Comparison of ENCODE assay signal across 17 cellular contexts in the genomic region with DNA sequence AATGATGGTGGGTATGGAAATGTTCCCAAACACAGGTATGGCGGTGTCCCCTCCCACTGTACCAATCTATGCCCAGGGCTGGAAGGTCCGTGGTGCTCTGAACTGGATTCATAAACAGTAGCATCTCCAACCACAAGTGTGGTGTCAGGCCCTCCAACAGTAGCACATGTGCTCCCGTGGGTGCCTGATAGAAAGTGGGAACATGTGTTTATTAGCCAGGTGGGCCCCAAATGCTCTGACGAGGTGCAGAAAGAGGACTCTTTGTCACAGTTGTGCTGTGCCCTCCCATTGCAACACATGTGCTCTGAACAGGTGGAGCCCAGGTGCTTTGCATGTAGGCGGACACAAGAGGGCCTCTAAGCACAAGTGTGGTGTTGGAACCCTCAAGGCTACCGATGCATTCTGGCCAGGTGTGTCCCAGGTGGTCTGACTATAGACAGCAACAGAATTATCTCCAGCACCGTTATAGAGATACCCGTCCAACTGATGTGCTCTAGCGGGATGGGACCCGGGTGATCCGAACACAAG.
DNase-seq lines count a peak whose midpoint lies in the region; ATAC-seq and TF ChIP-seq lines count a peak whose summit lies in the region.
"Had no signal": no experiment of that assay in that cellular context is flagged by ENCODE, and none has a peak within 500 bp of the region (broad histone marks: within the 10 kb centered on the region; RNA-seq: fewer than 3 reads in every experiment).

No MANE protein-coding gene starts in this region.

- DNase-seq in D341Med (ENCODE audit: low spot score) (peak; percentile 41), NCI-H69 (lab: John Stamatoyannopoulos, UW) (peak; percentile 47), endothelial cell (ENCODE audit: low spot score) (no peak), suprapubic skin (ENCODE audit: low spot score in 2 of 2) (no peak)
- DNase-seq in activated CD4-positive, alpha-beta T cell treated with anti-CD3 and anti-CD28 coated beads, Interleukin-2, amount 50 U/mL, for 4 hours: no peak
- DNase-seq: amygdala; glutamatergic neuron; GOT3; IMR-90; NCI-H1694 treated with DMSO at 0.1 percent for 48 hours; NK-92 treated with Interleukin-12 subunit alpha and Interleukin-12 subunit beta, amount 100 ng/mL, for 24 hours; stimulated activated CD4-positive, alpha-beta T cell treated with anti-CD3 and anti-CD28 coated beads, Interleukin-4, amount 100 ng/mL, for 24 hours; transverse colon had no signal

- H3K4me1 Mint-ChIP-seq in endothelial cell (ENCODE audit: unreplicated experiment): peaks cover 10% of the 10 kb centered on the region
- H3K4me1 Mint-ChIP-seq: mesothelial cell of epicardium had no signal

- no peak for TF ChIP-seq EP300 in suprapubic skin (IDR thresholded peaks at IDR 0.05)

- no peak overlapping the region for H3K4me3 ChIP-seq in suprapubic skin
- H3K4me3 ChIP-seq: transverse colon had no signal

- H3K4me3 Mint-ChIP-seq in endothelial cell (ENCODE audit: unreplicated experiment): no peak overlapping the region
- H3K4me3 Mint-ChIP-seq: mesothelial cell of epicardium had no signal

- no peak overlapping the region for H3K27ac ChIP-seq in 22Rv1
- no peak overlapping the region for H3K27ac ChIP-seq in suprapubic skin
- H3K27ac ChIP-seq: transverse colon had no signal

- peaks cover 7% of the 10 kb centered on the region for H3K27me3 Mint-ChIP-seq in endothelial cell (ENCODE audit: unreplicated experiment)

- H3K36me3 ChIP-seq in suprapubic skin: no peaks in the 10 kb centered on the region
- H3K36me3 ChIP-seq: transverse colon had no signal

- peaks cover 36% of the 10 kb centered on the region for H3K36me3 Mint-ChIP-seq in endothelial cell (ENCODE audit: low read depth, unreplicated experiment)
- H3K36me3 Mint-ChIP-seq: mesothelial cell of epicardium had no signal

- ATAC-seq in HG03571 (IDR thresholded peaks at IDR 0.05; ENCODE audit: unreplicated experiment): no peak
- ATAC-seq in GM19455 (IDR thresholded peaks at IDR 0.05; ENCODE audit: unreplicated experiment): no peak

- 90% methylated on average over 9 of the region's 11 CpGs for WGBS in suprapubic skin

- no peaks in the 10 kb centered on the region for H3K9me3 Mint-ChIP-seq in endothelial cell (ENCODE audit: unreplicated experiment)

- TF ChIP-seq CTCF in 22Rv1 (IDR thresholded peaks at IDR 0.05): 0 out of 2 replicates have a peak, but pooled peaks have one; percentile 8
- TF ChIP-seq CTCF in endothelial cell (IDR thresholded peaks at IDR 0.05; ENCODE audit: unreplicated experiment): no peak
- TF ChIP-seq CTCF in suprapubic skin (IDR thresholded peaks at IDR 0.05): no peak

- no peaks in the 10 kb centered on the region for H3K9me3 ChIP-seq in suprapubic skin
- H3K9me3 ChIP-seq: transverse colon had no signal

- no peak for TF ChIP-seq POLR2A in suprapubic skin (IDR thresholded peaks at IDR 0.05)

- H3K27ac Mint-ChIP-seq in endothelial cell (ENCODE audit: unreplicated experiment): peak overlapping the region; percentile 10
- H3K27ac Mint-ChIP-seq: mesothelial cell of epicardium had no signal

- H3K4me1 ChIP-seq in suprapubic skin: no peaks in the 10 kb centered on the region
- H3K4me1 ChIP-seq: transverse colon had no signal

- no peaks in the 10 kb centered on the region for H3K27me3 ChIP-seq in suprapubic skin
- H3K27me3 ChIP-seq: transverse colon had no signal

Comparison
In these comparisons a context has a peak if more than half of its experiments do, and no peak if none do; other contexts are left out.
1. DNase-seq: peak in D341Med (single experiment) and NCI-H69 (single experiment); none in endothelial cell (single experiment), suprapubic skin (0 of 2) and activated CD4-positive, alpha-beta T cell treated with anti-CD3 and anti-CD28 coated beads, Interleukin-2, amount 50 U/mL, for 4 hours (0 of 2).